31 cellular contexts compared by ENCODE assay signal in genomic region chr20:24582373-24583168, GRCh38.
"Had no signal": no experiment of that assay in that cellular context is flagged by ENCODE, and none has a peak within 500 bp of the region (broad histone marks: within the 10 kb centered on the region; RNA-seq: fewer than 3 reads in every experiment).

No MANE protein-coding gene starts in this region.

- DNase-seq: activated B cell treated with CpG ODN at 0.5 μM for 24 hours; activated CD4-positive, alpha-beta memory T cell treated with anti-CD3 and anti-CD28 coated beads for 36 hours; activated CD4-positive, alpha-beta T cell treated with anti-CD3 and anti-CD28 coated beads for 36 hours; activated CD4-positive, alpha-beta T cell treated with anti-CD3 and anti-CD28 coated beads, Interleukin-2, amount 10 ng/mL, durations not matched to agents 24 days and 14 days; activated CD4-positive, CD25-positive, alpha-beta regulatory T cell treated with anti-CD3 and anti-CD28 coated beads, Interleukin-2, amount 50 U/mL, for 72 hours; activated CD8-positive, alpha-beta memory T cell treated with anti-CD3 and anti-CD28 coated beads, Interleukin-2, amount 50 U/mL, for 48 hours; activated gamma-delta T cell; activated naive CD4-positive, alpha-beta T cell; activated naive CD4-positive, alpha-beta T cell treated with anti-CD3 and anti-CD28 coated beads, Interleukin-2, amount 10 ng/mL, durations not matched to agents 7 days and 5 days; activated naive CD8-positive, alpha-beta T cell treated with anti-CD3 and anti-CD28 coated beads, Interleukin-2, amount 10 ng/mL, durations not matched to agents 7 days and 5 days; activated T-cell treated with anti-CD3 and anti-CD28 coated beads for 4 hours; activated T-cell treated with anti-CD3 and anti-CD28 coated beads, Interleukin-2, amount 50 U/mL, for 24 hours; activated T-cell treated with anti-CD3 and anti-CD28 coated beads, Interleukin-2, amount 50 U/mL, for 72 hours; anterior cingulate cortex; brain microvascular endothelial cell; dorsolateral prefrontal cortex; effector memory CD4-positive, alpha-beta T cell; endodermal cell; foreskin keratinocyte; gastrocnemius medialis; glutamatergic neuron; T-helper 1 cell; T-helper 17 cell; T1000; WERI-Rb-1 had no signal

- H3K4me3 Mint-ChIP-seq: activated B cell treated with CpG ODN at 0.5 μM for 24 hours; activated CD4-positive, alpha-beta memory T cell treated with anti-CD3 and anti-CD28 coated beads for 36 hours; activated CD4-positive, alpha-beta T cell treated with anti-CD3 and anti-CD28 coated beads for 36 hours; activated CD4-positive, alpha-beta T cell treated with anti-CD3 and anti-CD28 coated beads, Interleukin-2, amount 10 ng/mL, durations not matched to agents 24 days and 14 days; activated naive CD4-positive, alpha-beta T cell treated with anti-CD3 and anti-CD28 coated beads, Interleukin-2, amount 10 ng/mL, durations not matched to agents 7 days and 5 days; activated naive CD8-positive, alpha-beta T cell treated with anti-CD3 and anti-CD28 coated beads, Interleukin-2, amount 10 ng/mL, durations not matched to agents 7 days and 5 days; activated T-cell treated with anti-CD3 and anti-CD28 coated beads, Interleukin-2, amount 50 U/mL, for 24 hours; activated T-cell treated with anti-CD3 and anti-CD28 coated beads, Interleukin-2, amount 50 U/mL, for 72 hours; central memory CD8-positive, alpha-beta T cell; dendritic cell treated with granulocyte-macrophage colony-stimulating factor and Interleukin-4, amounts not matched to agents 40 ng/mL and 50 ng/mL, for 4 days; endodermal cell; T-helper 17 cell; T-helper 2 cell treated with Interferon-gamma antibody and Interleukin-4, amounts not matched to agents 5 μg/mL and 100 μg/mL, for 36 hours had no signal

- H3K9me3 ChIP-seq: gastrocnemius medialis had no signal

- H3K36me3 Mint-ChIP-seq: activated CD4-positive, alpha-beta memory T cell treated with anti-CD3 and anti-CD28 coated beads for 36 hours; activated naive CD4-positive, alpha-beta T cell treated with anti-CD3 and anti-CD28 coated beads, Interleukin-2, amount 10 ng/mL, durations not matched to agents 7 days and 5 days; activated naive CD4-positive, alpha-beta T cell treated with anti-CD3 and anti-CD28 coated beads, Interleukin-2, amount 50 U/mL, for 72 hours; activated naive CD8-positive, alpha-beta T cell treated with anti-CD3 and anti-CD28 coated beads, Interleukin-2, amount 10 ng/mL, durations not matched to agents 7 days and 5 days had no signal

- ATAC-seq: activated CD4-positive, alpha-beta T cell treated with anti-CD3 and anti-CD28 coated beads for 36 hours; activated naive CD4-positive, alpha-beta T cell treated with anti-CD3 and anti-CD28 coated beads, Interleukin-2, amount 50 U/mL, for 72 hours; activated T-cell treated with anti-CD3 and anti-CD28 coated beads, Interleukin-2, amount 50 U/mL, for 72 hours; esophagus mucosa; foreskin keratinocyte; gastrocnemius medialis; T-helper 17 cell had no signal

- H3K4me1 Mint-ChIP-seq: activated B cell treated with CpG ODN at 0.5 μM for 24 hours; activated CD4-positive, alpha-beta T cell treated with anti-CD3 and anti-CD28 coated beads for 36 hours; activated CD4-positive, alpha-beta T cell treated with anti-CD3 and anti-CD28 coated beads, Interleukin-2, amount 10 ng/mL, durations not matched to agents 24 days and 14 days; activated naive CD4-positive, alpha-beta T cell treated with anti-CD3 and anti-CD28 coated beads, Interleukin-2, amount 10 ng/mL, durations not matched to agents 7 days and 5 days; activated naive CD8-positive, alpha-beta T cell treated with anti-CD3 and anti-CD28 coated beads, Interleukin-2, amount 10 ng/mL, durations not matched to agents 7 days and 5 days; central memory CD8-positive, alpha-beta T cell; endodermal cell; T-helper 17 cell had no signal

- H3K27ac Mint-ChIP-seq: activated B cell treated with CpG ODN at 0.5 μM for 24 hours; activated CD4-positive, alpha-beta memory T cell treated with anti-CD3 and anti-CD28 coated beads for 36 hours; activated CD4-positive, alpha-beta T cell treated with anti-CD3 and anti-CD28 coated beads for 36 hours; activated CD4-positive, alpha-beta T cell treated with anti-CD3 and anti-CD28 coated beads, Interleukin-2, amount 10 ng/mL, durations not matched to agents 24 days and 14 days; activated naive CD4-positive, alpha-beta T cell treated with anti-CD3 and anti-CD28 coated beads, Interleukin-2, amount 10 ng/mL, durations not matched to agents 7 days and 5 days; activated naive CD4-positive, alpha-beta T cell treated with anti-CD3 and anti-CD28 coated beads, Interleukin-2, amount 50 U/mL, for 72 hours; activated naive CD8-positive, alpha-beta T cell treated with anti-CD3 and anti-CD28 coated beads, Interleukin-2, amount 10 ng/mL, durations not matched to agents 7 days and 5 days; activated T-cell treated with anti-CD3 and anti-CD28 coated beads, Interleukin-2, amount 50 U/mL, for 24 hours; activated T-cell treated with anti-CD3 and anti-CD28 coated beads, Interleukin-2, amount 50 U/mL, for 72 hours; dendritic cell treated with granulocyte-macrophage colony-stimulating factor and Interleukin-4, amounts not matched to agents 40 ng/mL and 50 ng/mL, for 4 days; endodermal cell; T-helper 17 cell; T-helper 2 cell treated with Interferon-gamma antibody and Interleukin-4, amounts not matched to agents 5 μg/mL and 100 μg/mL, for 36 hours had no signal

- H3K9me3 Mint-ChIP-seq: activated B cell treated with CpG ODN at 0.5 μM for 24 hours; activated CD4-positive, alpha-beta memory T cell treated with anti-CD3 and anti-CD28 coated beads for 36 hours; activated CD4-positive, alpha-beta T cell treated with anti-CD3 and anti-CD28 coated beads, Interleukin-2, amount 10 ng/mL, durations not matched to agents 24 days and 14 days; activated naive CD4-positive, alpha-beta T cell treated with anti-CD3 and anti-CD28 coated beads, Interleukin-2, amount 10 ng/mL, durations not matched to agents 7 days and 5 days; activated naive CD4-positive, alpha-beta T cell treated with anti-CD3 and anti-CD28 coated beads, Interleukin-2, amount 50 U/mL, for 72 hours; activated naive CD8-positive, alpha-beta T cell treated with anti-CD3 and anti-CD28 coated beads, Interleukin-2, amount 10 ng/mL, durations not matched to agents 7 days and 5 days; activated T-cell treated with anti-CD3 and anti-CD28 coated beads, Interleukin-2, amount 50 U/mL, for 24 hours; activated T-cell treated with anti-CD3 and anti-CD28 coated beads, Interleukin-2, amount 50 U/mL, for 72 hours; central memory CD8-positive, alpha-beta T cell; dendritic cell treated with granulocyte-macrophage colony-stimulating factor and Interleukin-4, amounts not matched to agents 40 ng/mL and 50 ng/mL, for 4 days; endodermal cell; T-helper 2 cell treated with Interferon-gamma antibody and Interleukin-4, amounts not matched to agents 5 μg/mL and 100 μg/mL, for 36 hours had no signal

- H3K27me3 ChIP-seq: brain microvascular endothelial cell, dorsolateral prefrontal cortex, foreskin keratinocyte, gastrocnemius medialis had no signal

- H3K36me3 ChIP-seq: brain microvascular endothelial cell, gastrocnemius medialis, WERI-Rb-1 had no signal

- H3K4me1 ChIP-seq: foreskin keratinocyte, gastrocnemius medialis had no signal

- H3K4me3 ChIP-seq: coronary artery, dorsolateral prefrontal cortex, gastrocnemius medialis had no signal

- H3K27ac ChIP-seq: brain microvascular endothelial cell, coronary artery, foreskin keratinocyte, gastrocnemius medialis, WERI-Rb-1 had no signal

- H3K27me3 Mint-ChIP-seq: activated CD4-positive, alpha-beta memory T cell treated with anti-CD3 and anti-CD28 coated beads for 36 hours; activated CD4-positive, alpha-beta T cell treated with anti-CD3 and anti-CD28 coated beads for 36 hours; activated CD4-positive, alpha-beta T cell treated with anti-CD3 and anti-CD28 coated beads, Interleukin-2, amount 10 ng/mL, durations not matched to agents 24 days and 14 days; activated naive CD4-positive, alpha-beta T cell treated with anti-CD3 and anti-CD28 coated beads, Interleukin-2, amount 10 ng/mL, durations not matched to agents 7 days and 5 days; activated naive CD8-positive, alpha-beta T cell treated with anti-CD3 and anti-CD28 coated beads, Interleukin-2, amount 10 ng/mL, durations not matched to agents 7 days and 5 days had no signal
